9 cellular contexts compared by ENCODE assay signal in genomic region chr3:44198265-44198956, GRCh38. TPM values are rescaled to one million over a fixed set of nuclear protein-coding genes. Genes with fewer than 3 reads are reported as not detected.
A peak's percentile ranks its signal among the peaks of the same experiment; 100 is the strongest.
DNase-seq lines count a peak whose midpoint lies in the region; ATAC-seq and TF ChIP-seq lines count a peak whose summit lies in the region.
"Had no signal": no experiment of that assay in that cellular context is flagged by ENCODE, and none has a peak within 500 bp of the region (broad histone marks: within the 10 kb centered on the region; RNA-seq: fewer than 3 reads in every experiment).

No MANE protein-coding gene starts in this region.

- H4K20me1 ChIP-seq in GM23338 (replicated peaks; ENCODE audit: insufficient read depth) = no peaks in the 10 kb centered on the region

- no peaks in the 10 kb centered on the region for H3K9me2 ChIP-seq in GM23338 (ENCODE audit: insufficient read depth)

- TF ChIP-seq CTCF in CD4-positive, alpha-beta T cell (IDR thresholded peaks at IDR 0.05) = peak; percentile 87
- TF ChIP-seq CTCF in GM23338 (conservative IDR thresholded peaks at IDR 0.05; ENCODE audit: low read depth in 2 of 2) = peak; percentile 87 to 93
- TF ChIP-seq CTCF in cardiac fibroblast (IDR thresholded peaks at IDR 0.05; ENCODE audit: low read depth, low read length) = peak; percentile 91

- H3K27ac ChIP-seq in CD4-positive, alpha-beta T cell (ENCODE audit: low read depth, low read length) = no peak overlapping the region
- no peak overlapping the region for H3K27ac ChIP-seq in GM23338 (ENCODE audit: low read depth)

- H2AFZ ChIP-seq in GM23338 = no peak overlapping the region

- intact Hi-C loops in CD4-positive, alpha-beta T cell (cut with DNase I, micrococcal nuclease) = loop anchor here (1.0 to 5.0 kb wide), 3 partner anchors 431 to 1236 kb away; no protein-coding TSS in a partner anchor

- peaks cover 43% of the 10 kb centered on the region for H3K27me3 Mint-ChIP-seq in CD4-positive, alpha-beta T cell
- H3K27me3 Mint-ChIP-seq in GM23338 (ENCODE audit: insufficient read depth, low read depth, poor library complexity) = no peaks in the 10 kb centered on the region

- H3K36me3 ChIP-seq in GM23338 (ENCODE audit: insufficient read depth) = no peaks in the 10 kb centered on the region

- H3K4me3 Mint-ChIP-seq in CD4-positive, alpha-beta T cell = no peak overlapping the region
- no peak overlapping the region for H3K4me3 Mint-ChIP-seq in GM23338

- CTCF ChIA-PET in CD4-positive, alpha-beta T cell (lab: Charles Lee) = interaction anchor here (0.8 to 1.6 kb wide), 7 partner anchors 11 to 658 kb away, joined by 3 to 5 read pairs (median 4); no protein-coding TSS in a partner anchor

- POLR2A ChIA-PET in CD4-positive, alpha-beta T cell (lab: Charles Lee) = interaction anchor here (0.6 to 0.7 kb wide), 3 partner anchors 13 to 1802 kb away, joined by 3 read pairs; no protein-coding TSS in a partner anchor

- peak; percentile 44 to 68 (median 52) for DNase-seq in CD4-positive, alpha-beta T cell
- DNase-seq in GM23338 (ENCODE audit: low spot score) = peak; percentile 93
- DNase-seq in NCI-H2107 treated with DMSO at 0.1 percent for 48 hours (lab: John Stamatoyannopoulos, UW; ENCODE audit: unreplicated experiment) = peak; percentile 7
- DNase-seq in activated CD4-positive, CD25-positive, alpha-beta regulatory T cell (lab: John Stamatoyannopoulos, UW) = peak; percentile 11 to 44 (median 34)
- DNase-seq in cardiac fibroblast (ENCODE audit: low read depth in 2 of 2) = peak; percentile 79 to 81
- DNase-seq in kidney glomerular epithelial cell (lab: John Stamatoyannopoulos, UW) = peak; percentile 63
- DNase-seq in stimulated activated CD4-positive, alpha-beta T cell treated with anti-CD3 and anti-CD28 coated beads, Interleukin-2, amount 100 ng/mL, for 4 hours (ENCODE audit: low read depth) = peak; percentile 66

- H3K4me1 ChIP-seq in GM23338 (ENCODE audit: insufficient read depth) = no peaks in the 10 kb centered on the region

- H3K4me1 Mint-ChIP-seq in CD4-positive, alpha-beta T cell (ENCODE audit: low read depth) = no peaks in the 10 kb centered on the region
- peaks cover 4% of the 10 kb centered on the region; the same call in 2 of the 3 replicates for H3K4me1 Mint-ChIP-seq in GM23338

- H3K9me3 ChIP-seq in CD4-positive, alpha-beta T cell (ENCODE audit: control insufficient read depth, low read length) = no peaks in the 10 kb centered on the region

- H3K9me3 Mint-ChIP-seq in CD4-positive, alpha-beta T cell = no peaks in the 10 kb centered on the region
- peaks cover 1% of the 10 kb centered on the region; the same call in 1 of the 3 replicates for H3K9me3 Mint-ChIP-seq in GM23338

- H3K27ac Mint-ChIP-seq in CD4-positive, alpha-beta T cell = no peak overlapping the region
- H3K27ac Mint-ChIP-seq in GM23338 = no peak overlapping the region

- no peak overlapping the region for H3K4me3 ChIP-seq in GM23338
- H3K4me3 ChIP-seq in cardiac fibroblast (replicated peaks in 1 of 2; ENCODE audit: low read depth in 2 of 2, low read length in 2 of 2) = no peak overlapping the region

- H3F3A ChIP-seq in GM23338 (replicated peaks; ENCODE audit: low read depth) = no peaks in the 10 kb centered on the region

- no peak overlapping the region for H3K4me2 ChIP-seq in GM23338

- H3K36me3 Mint-ChIP-seq in CD4-positive, alpha-beta T cell (ENCODE audit: low read depth) = no peaks in the 10 kb centered on the region
- H3K36me3 Mint-ChIP-seq in GM23338 (ENCODE audit: low read depth) = no peaks in the 10 kb centered on the region

- peak; percentile 78 for ATAC-seq in CD4-positive, alpha-beta T cell (ENCODE audit: poor library complexity)
- ATAC-seq in GM23338 = peak; percentile 97
- no peak for ATAC-seq in GM21423 (IDR thresholded peaks at IDR 0.05; ENCODE audit: unreplicated experiment)

- H3K79me2 ChIP-seq in GM23338 (replicated peaks; ENCODE audit: insufficient read depth) = no peaks in the 10 kb centered on the region

- no peaks in the 10 kb centered on the region for H3K27me3 ChIP-seq in CD4-positive, alpha-beta T cell (ENCODE audit: control insufficient read depth, insufficient read depth, low read length)
- H3K27me3 ChIP-seq in GM23338 (ENCODE audit: insufficient read depth) = no peaks in the 10 kb centered on the region

TF ChIP-seq in GM23338, 12 proteins besides CTCF, POLR2A, EP300 and RAD21:
- TF ChIP-seq, protein P1, sequence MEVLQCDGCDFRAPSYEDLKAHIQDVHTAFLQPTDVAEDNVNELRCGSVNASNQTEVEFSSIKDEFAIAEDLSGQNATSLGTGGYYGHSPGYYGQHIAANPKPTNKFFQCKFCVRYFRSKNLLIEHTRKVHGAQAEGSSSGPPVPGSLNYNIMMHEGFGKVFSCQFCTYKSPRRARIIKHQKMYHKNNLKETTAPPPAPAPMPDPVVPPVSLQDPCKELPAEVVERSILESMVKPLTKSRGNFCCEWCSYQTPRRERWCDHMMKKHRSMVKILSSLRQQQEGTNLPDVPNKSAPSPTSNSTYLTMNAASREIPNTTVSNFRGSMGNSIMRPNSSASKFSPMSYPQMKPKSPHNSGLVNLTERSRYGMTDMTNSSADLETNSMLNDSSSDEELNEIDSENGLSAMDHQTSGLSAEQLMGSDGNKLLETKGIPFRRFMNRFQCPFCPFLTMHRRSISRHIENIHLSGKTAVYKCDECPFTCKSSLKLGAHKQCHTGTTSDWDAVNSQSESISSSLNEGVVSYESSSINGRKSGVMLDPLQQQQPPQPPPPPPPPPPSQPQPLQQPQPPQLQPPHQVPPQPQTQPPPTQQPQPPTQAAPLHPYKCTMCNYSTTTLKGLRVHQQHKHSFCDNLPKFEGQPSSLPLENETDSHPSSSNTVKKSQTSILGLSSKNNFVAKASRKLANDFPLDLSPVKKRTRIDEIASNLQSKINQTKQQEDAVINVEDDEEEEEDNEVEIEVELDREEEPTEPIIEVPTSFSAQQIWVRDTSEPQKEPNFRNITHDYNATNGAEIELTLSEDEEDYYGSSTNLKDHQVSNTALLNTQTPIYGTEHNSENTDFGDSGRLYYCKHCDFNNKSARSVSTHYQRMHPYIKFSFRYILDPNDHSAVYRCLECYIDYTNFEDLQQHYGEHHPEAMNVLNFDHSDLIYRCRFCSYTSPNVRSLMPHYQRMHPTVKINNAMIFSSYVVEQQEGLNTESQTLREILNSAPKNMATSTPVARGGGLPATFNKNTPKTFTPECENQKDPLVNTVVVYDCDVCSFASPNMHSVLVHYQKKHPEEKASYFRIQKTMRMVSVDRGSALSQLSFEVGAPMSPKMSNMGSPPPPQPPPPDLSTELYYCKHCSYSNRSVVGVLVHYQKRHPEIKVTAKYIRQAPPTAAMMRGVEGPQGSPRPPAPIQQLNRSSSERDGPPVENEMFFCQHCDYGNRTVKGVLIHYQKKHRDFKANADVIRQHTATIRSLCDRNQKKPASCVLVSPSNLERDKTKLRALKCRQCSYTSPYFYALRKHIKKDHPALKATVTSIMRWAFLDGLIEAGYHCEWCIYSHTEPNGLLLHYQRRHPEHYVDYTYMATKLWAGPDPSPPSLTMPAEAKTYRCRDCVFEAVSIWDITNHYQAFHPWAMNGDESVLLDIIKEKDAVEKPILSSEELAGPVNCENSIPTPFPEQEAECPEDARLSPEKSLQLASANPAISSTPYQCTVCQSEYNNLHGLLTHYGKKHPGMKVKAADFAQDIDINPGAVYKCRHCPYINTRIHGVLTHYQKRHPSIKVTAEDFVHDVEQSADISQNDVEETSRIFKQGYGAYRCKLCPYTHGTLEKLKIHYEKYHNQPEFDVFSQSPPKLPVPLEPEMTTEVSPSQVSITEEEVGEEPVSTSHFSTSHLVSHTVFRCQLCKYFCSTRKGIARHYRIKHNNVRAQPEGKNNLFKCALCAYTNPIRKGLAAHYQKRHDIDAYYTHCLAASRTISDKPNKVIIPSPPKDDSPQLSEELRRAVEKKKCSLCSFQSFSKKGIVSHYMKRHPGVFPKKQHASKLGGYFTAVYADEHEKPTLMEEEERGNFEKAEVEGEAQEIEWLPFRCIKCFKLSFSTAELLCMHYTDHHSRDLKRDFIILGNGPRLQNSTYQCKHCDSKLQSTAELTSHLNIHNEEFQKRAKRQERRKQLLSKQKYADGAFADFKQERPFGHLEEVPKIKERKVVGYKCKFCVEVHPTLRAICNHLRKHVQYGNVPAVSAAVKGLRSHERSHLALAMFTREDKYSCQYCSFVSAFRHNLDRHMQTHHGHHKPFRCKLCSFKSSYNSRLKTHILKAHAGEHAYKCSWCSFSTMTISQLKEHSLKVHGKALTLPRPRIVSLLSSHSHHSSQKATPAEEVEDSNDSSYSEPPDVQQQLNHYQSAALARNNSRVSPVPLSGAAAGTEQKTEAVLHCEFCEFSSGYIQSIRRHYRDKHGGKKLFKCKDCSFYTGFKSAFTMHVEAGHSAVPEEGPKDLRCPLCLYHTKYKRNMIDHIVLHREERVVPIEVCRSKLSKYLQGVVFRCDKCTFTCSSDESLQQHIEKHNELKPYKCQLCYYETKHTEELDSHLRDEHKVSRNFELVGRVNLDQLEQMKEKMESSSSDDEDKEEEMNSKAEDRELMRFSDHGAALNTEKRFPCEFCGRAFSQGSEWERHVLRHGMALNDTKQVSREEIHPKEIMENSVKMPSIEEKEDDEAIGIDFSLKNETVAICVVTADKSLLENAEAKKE (CRISPR knock-in tag; IDR thresholded peaks at IDR 0.05) = no peak
- no peak for TF ChIP-seq ZNF331 (CRISPR knock-in tag; IDR thresholded peaks at IDR 0.05; ENCODE audit: low read depth)
TF ChIP-seq in GM23338: peak in this region for 0.

RNA-seq across cellular contexts. Expression of gene TOPAZ1, which starts 43.3 kb away (rescaled TPM):
- not detected for total RNA-seq in CD4-positive, alpha-beta T cell
- not detected in 2 replicates for total RNA-seq in GM23338 (2014; rRNA removed; shearing (Covaris generic))
- polyA plus RNA-seq in GM23338 (2016; fragmentation: Nextera tagmentation; extraction: Ambion mirVana) = not detected in 2 replicates
- total RNA-seq: T-helper 1 cell treated with Interleukin-12 subunit alpha and Interleukin-12 subunit beta and Interleukin-4 antibody, amounts not matched to agents 30 ng/mL and 1 ng/mL, for 36 hours had no signal

Comparison
In these comparisons a context has a peak if more than half of its experiments do, and no peak if none do; other contexts are left out.
1. DNase-seq: peak in every context shown above with its lines; median percentile 93 in GM23338; 80 in cardiac fibroblast; 66 in stimulated activated CD4-positive, alpha-beta T cell treated with anti-CD3 and anti-CD28 coated beads, Interleukin-2, amount 100 ng/mL, for 4 hours; 63 in kidney glomerular epithelial cell; 52 in CD4-positive, alpha-beta T cell; 34 in activated CD4-positive, CD25-positive, alpha-beta regulatory T cell; 7 in NCI-H2107 treated with DMSO at 0.1 percent for 48 hours.